1 cellular context compared by ENCODE assay signal in the genomic region with DNA sequence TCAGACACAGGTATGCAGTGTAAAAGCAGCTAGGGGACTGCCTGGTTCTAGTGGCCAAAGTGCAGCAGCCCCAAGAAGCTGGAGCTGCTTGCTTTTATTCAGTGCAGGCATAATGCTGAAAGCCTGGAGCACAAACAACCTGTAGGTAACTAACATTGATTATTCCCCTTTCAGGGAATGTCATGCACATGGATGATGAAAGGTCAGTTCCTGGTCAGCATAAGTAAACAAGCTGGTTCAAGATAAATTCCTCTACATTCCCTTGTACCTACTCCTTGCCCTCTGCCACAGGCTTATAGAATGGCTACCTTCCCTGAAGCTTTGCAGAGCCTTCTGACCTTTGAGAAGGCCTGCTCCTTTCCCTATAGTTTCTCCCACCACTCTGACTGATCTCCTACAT.
TF ChIP-seq lines count a peak whose summit lies in the region.

No MANE protein-coding gene starts in this region.

TF ChIP-seq in HepG2, 621 proteins besides CTCF, POLR2A, EP300 and RAD21 (continued from another document):
- TF ChIP-seq, protein P1, sequence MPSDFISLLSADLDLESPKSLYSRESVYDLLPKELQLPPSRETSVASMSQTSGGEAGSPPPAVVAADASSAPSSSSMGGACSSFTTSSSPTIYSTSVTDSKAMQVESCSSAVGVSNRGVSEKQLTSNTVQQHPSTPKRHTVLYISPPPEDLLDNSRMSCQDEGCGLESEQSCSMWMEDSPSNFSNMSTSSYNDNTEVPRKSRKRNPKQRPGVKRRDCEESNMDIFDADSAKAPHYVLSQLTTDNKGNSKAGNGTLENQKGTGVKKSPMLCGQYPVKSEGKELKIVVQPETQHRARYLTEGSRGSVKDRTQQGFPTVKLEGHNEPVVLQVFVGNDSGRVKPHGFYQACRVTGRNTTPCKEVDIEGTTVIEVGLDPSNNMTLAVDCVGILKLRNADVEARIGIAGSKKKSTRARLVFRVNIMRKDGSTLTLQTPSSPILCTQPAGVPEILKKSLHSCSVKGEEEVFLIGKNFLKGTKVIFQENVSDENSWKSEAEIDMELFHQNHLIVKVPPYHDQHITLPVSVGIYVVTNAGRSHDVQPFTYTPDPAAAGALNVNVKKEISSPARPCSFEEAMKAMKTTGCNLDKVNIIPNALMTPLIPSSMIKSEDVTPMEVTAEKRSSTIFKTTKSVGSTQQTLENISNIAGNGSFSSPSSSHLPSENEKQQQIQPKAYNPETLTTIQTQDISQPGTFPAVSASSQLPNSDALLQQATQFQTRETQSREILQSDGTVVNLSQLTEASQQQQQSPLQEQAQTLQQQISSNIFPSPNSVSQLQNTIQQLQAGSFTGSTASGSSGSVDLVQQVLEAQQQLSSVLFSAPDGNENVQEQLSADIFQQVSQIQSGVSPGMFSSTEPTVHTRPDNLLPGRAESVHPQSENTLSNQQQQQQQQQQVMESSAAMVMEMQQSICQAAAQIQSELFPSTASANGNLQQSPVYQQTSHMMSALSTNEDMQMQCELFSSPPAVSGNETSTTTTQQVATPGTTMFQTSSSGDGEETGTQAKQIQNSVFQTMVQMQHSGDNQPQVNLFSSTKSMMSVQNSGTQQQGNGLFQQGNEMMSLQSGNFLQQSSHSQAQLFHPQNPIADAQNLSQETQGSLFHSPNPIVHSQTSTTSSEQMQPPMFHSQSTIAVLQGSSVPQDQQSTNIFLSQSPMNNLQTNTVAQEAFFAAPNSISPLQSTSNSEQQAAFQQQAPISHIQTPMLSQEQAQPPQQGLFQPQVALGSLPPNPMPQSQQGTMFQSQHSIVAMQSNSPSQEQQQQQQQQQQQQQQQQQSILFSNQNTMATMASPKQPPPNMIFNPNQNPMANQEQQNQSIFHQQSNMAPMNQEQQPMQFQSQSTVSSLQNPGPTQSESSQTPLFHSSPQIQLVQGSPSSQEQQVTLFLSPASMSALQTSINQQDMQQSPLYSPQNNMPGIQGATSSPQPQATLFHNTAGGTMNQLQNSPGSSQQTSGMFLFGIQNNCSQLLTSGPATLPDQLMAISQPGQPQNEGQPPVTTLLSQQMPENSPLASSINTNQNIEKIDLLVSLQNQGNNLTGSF (CRISPR knock-in tag; IDR thresholded peaks at IDR 0.05): no peak
- TF ChIP-seq MEIS1 (CRISPR knock-in tag; IDR thresholded peaks at IDR 0.05; ENCODE audit: borderline replicate concordance): no peak
- TF ChIP-seq ZSCAN30 (CRISPR knock-in tag; IDR thresholded peaks at IDR 0.05): no peak
- peak; percentile 27; the same call in 1 of the 2 replicates for TF ChIP-seq FOXA3 (CRISPR knock-in tag; IDR thresholded peaks at IDR 0.05)
- TF ChIP-seq STAG1 (CRISPR knock-in tag; IDR thresholded peaks at IDR 0.05): no peak
- no peak for TF ChIP-seq HIVEP1 (CRISPR knock-in tag; IDR thresholded peaks at IDR 0.05)
- TF ChIP-seq SAFB2 (CRISPR knock-in tag; IDR thresholded peaks at IDR 0.05; ENCODE audit: borderline replicate concordance, low read depth): no peak
- no peak for TF ChIP-seq ZNF143 (CRISPR knock-in tag; IDR thresholded peaks at IDR 0.05)
- TF ChIP-seq, protein P2, sequence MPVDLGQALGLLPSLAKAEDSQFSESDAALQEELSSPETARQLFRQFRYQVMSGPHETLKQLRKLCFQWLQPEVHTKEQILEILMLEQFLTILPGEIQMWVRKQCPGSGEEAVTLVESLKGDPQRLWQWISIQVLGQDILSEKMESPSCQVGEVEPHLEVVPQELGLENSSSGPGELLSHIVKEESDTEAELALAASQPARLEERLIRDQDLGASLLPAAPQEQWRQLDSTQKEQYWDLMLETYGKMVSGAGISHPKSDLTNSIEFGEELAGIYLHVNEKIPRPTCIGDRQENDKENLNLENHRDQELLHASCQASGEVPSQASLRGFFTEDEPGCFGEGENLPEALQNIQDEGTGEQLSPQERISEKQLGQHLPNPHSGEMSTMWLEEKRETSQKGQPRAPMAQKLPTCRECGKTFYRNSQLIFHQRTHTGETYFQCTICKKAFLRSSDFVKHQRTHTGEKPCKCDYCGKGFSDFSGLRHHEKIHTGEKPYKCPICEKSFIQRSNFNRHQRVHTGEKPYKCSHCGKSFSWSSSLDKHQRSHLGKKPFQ (CRISPR knock-in tag; IDR thresholded peaks at IDR 0.05; ENCODE audit: insufficient replicate concordance): no peak
- TF ChIP-seq SOX5 (CRISPR knock-in tag; IDR thresholded peaks at IDR 0.05; ENCODE audit: borderline replicate concordance): no peak
- TF ChIP-seq ZNF205 (CRISPR knock-in tag; IDR thresholded peaks at IDR 0.05): peak; percentile 93; the same call in 1 of the 2 replicates
